Comparison of ENCODE assay signal across 9 cellular contexts in genomic region chr6:148166339-148166949, GRCh38.
A peak's percentile ranks its signal among the peaks of the same experiment; 100 is the strongest.
DNase-seq lines count a peak whose midpoint lies in the region; ATAC-seq, FAIRE-seq and TF ChIP-seq lines count a peak whose summit lies in the region.
"Had no signal": no experiment of that assay in that cellular context is flagged by ENCODE, and none has a peak within 500 bp of the region (broad histone marks: within the 10 kb centered on the region; RNA-seq: fewer than 3 reads in every experiment).

No MANE protein-coding gene starts in this region.

- H3K4me3 ChIP-seq in epithelial cell of proximal tubule (ENCODE audit: low read depth, low read length) (no peak overlapping the region), pancreas (no peak overlapping the region)
- H3K4me3 ChIP-seq: BLaER1 treated with 17β-estradiol and CSF1 and Interleukin-3, amounts not matched to agents 10 nM and 100 nM had no signal

- DNase-seq in NCI-H1436 (lab: John Stamatoyannopoulos, UW) (peak; percentile 4), NCI-H1436 treated with DMSO at 0.1 percent for 48 hours (lab: John Stamatoyannopoulos, UW) (no peak), HT1080 (ENCODE audit: low read depth) (peak; percentile 53), RPMI7951 (ENCODE audit: low read depth) (peak; percentile 51), epithelial cell of proximal tubule (ENCODE audit: low read depth) (no peak), pancreas (no peak)

- no peaks in the 10 kb centered on the region for H3K9me3 ChIP-seq in pancreas
- H3K9me3 ChIP-seq: BLaER1 treated with 17β-estradiol and CSF1 and Interleukin-3, amounts not matched to agents 10 nM and 100 nM had no signal

- no peaks in the 10 kb centered on the region for H3K4me1 ChIP-seq in pancreas
- H3K4me1 ChIP-seq: BLaER1 treated with 17β-estradiol and CSF1 and Interleukin-3, amounts not matched to agents 10 nM and 100 nM had no signal

- intact Hi-C loops in pancreas (cut with DNase I): loop anchor here in 1 of 3 donors (5.0 kb wide), 2 partner anchors 86 to 664 kb away; no protein-coding TSS in a partner anchor

- no peak overlapping the region for H3K27ac ChIP-seq in pancreas
- H3K27ac ChIP-seq: BLaER1 treated with 17β-estradiol and CSF1 and Interleukin-3, amounts not matched to agents 10 nM and 100 nM had no signal

- peak; percentile 92 for FAIRE-seq in pancreas (lab: Jason Lieb, UNC)

- H3K36me3 ChIP-seq in pancreas: no peaks in the 10 kb centered on the region
- H3K36me3 ChIP-seq: BLaER1 treated with 17β-estradiol and CSF1 and Interleukin-3, amounts not matched to agents 10 nM and 100 nM had no signal

- TF ChIP-seq CTCF in epithelial cell of proximal tubule (conservative IDR thresholded peaks at IDR 0.05; ENCODE audit: low read depth, low read length): peak; percentile 68
- peak; percentile 16 to 43 (median 35) for TF ChIP-seq CTCF in pancreas (IDR thresholded peaks at IDR 0.05)

- ATAC-seq in pancreas (peak in 3 of 4 donors; percentile 51 to 69 (median 67)), HG03457 (IDR thresholded peaks at IDR 0.05; ENCODE audit: unreplicated experiment) (no peak), GM21576 (IDR thresholded peaks at IDR 0.05; ENCODE audit: unreplicated experiment) (no peak)

- H3K27me3 ChIP-seq in pancreas: no peaks in the 10 kb centered on the region
- H3K27me3 ChIP-seq: BLaER1 treated with 17β-estradiol and CSF1 and Interleukin-3, amounts not matched to agents 10 nM and 100 nM had no signal

- 23 to 31% methylated on average over 6 of the region's 6 CpGs for WGBS in pancreas, 2 donors

Comparison
In these comparisons a context has a peak if more than half of its experiments do, and no peak if none do; other contexts are left out.
1. DNase-seq: peak in NCI-H1436 (single experiment), HT1080 (single experiment) and RPMI7951 (single experiment); none in NCI-H1436 treated with DMSO at 0.1 percent for 48 hours (single experiment), epithelial cell of proximal tubule (single experiment) and pancreas (0 of 6).
2. ATAC-seq: peak in pancreas (3 of 4); none in HG03457 (single experiment) and GM21576 (single experiment).